ENCODE assay signal across 29 cellular contexts in genomic region chr18:51157215-51157614, GRCh38.
"Had no signal": no experiment of that assay in that cellular context is flagged by ENCODE, and none has a peak within 500 bp of the region (broad histone marks: within the 10 kb centered on the region; RNA-seq: fewer than 3 reads in every experiment).

No MANE protein-coding gene starts in this region.

- H3K27me3 ChIP-seq: ascending aorta, cardiac muscle cell, colonic mucosa, esophagus squamous epithelium, heart right ventricle, pancreas, tibial nerve had no signal

- H3K36me3 ChIP-seq: ascending aorta, cardiac muscle cell, colonic mucosa, esophagus squamous epithelium, heart right ventricle, pancreas, tibial nerve had no signal

- H3K9me3 ChIP-seq: ascending aorta, colonic mucosa, esophagus squamous epithelium, heart right ventricle, pancreas, psoas muscle, tibial nerve had no signal

- ATAC-seq: heart right ventricle; pancreas; psoas muscle; stimulated activated naive B cell treated with anti-CD40 and anti-IgM and Interleukin-4, amounts not matched to agents 10 μg/mL and 1 μg/mL and 100 μg/mL, for 72 hours had no signal

- H3K4me1 ChIP-seq: ascending aorta, colonic mucosa, esophagus squamous epithelium, heart right ventricle, pancreas, tibial nerve had no signal

- H3K4me3 ChIP-seq: ascending aorta, cardiac muscle cell, colonic mucosa, esophagus squamous epithelium, heart right ventricle, pancreas, psoas muscle, smooth muscle cell, tibial nerve had no signal

- H3K27ac ChIP-seq: ascending aorta, cardiac muscle cell, colonic mucosa, epithelial cell of prostate, esophagus squamous epithelium, heart right ventricle, pancreas, psoas muscle, tibial nerve had no signal

- FAIRE-seq: endometrium, pancreas had no signal

- H3K4me2 ChIP-seq: smooth muscle cell had no signal

- DNase-seq: activated CD4-positive, alpha-beta memory T cell treated with anti-CD3 and anti-CD28 coated beads for 36 hours; activated CD4-positive, alpha-beta T cell treated with anti-CD3 and anti-CD28 coated beads, Interleukin-2, amount 10 ng/mL, durations not matched to agents 24 days and 14 days; activated CD4-positive, CD25-positive, alpha-beta regulatory T cell treated with anti-CD3 and anti-CD28 coated beads, Interleukin-2, amount 50 U/mL, for 72 hours; activated CD8-positive, alpha-beta memory T cell treated with anti-CD3 and anti-CD28 coated beads, Interleukin-2, amount 50 U/mL, for 48 hours; activated gamma-delta T cell; activated naive CD4-positive, alpha-beta T cell treated with anti-CD3 and anti-CD28 coated beads, Interleukin-2, amount 10 ng/mL, durations not matched to agents 7 days and 5 days; activated naive CD8-positive, alpha-beta T cell treated with anti-CD3 and anti-CD28 coated beads, Interleukin-2, amount 10 ng/mL, durations not matched to agents 7 days and 5 days; activated T-cell treated with anti-CD3 and anti-CD28 coated beads, Interleukin-2, amount 50 U/mL, for 24 hours; cerebellar nuclear complex; colonic mucosa; effector CD8-positive, alpha-beta T cell; esophagus squamous epithelium; foreskin melanocyte; heart right ventricle; naive B cell; nucleus accumbens; pancreas; psoas muscle; stimulated activated CD4-positive, alpha-beta T cell treated with anti-CD3 and anti-CD28 coated beads, Interleukin-1b, Interleukin-23, amount 100 ng/mL, for 48 hours; stimulated activated CD4-positive, alpha-beta T cell treated with anti-CD3 and anti-CD28 coated beads, Interleukin-4, amount 100 ng/mL, for 4 hours; stimulated activated CD8-positive, alpha-beta memory T cell treated with anti-CD3 and anti-CD28 coated beads, Interleukin-4, amount 100 ng/mL, for 48 hours; stimulated activated naive B cell treated with anti-CD40 and anti-IgM and Interleukin-4, amounts not matched to agents 10 μg/mL and 1 μg/mL and 100 μg/mL, for 72 hours; T1000 had no signal
